Comparison of ENCODE assay signal across 3 cellular contexts in genomic region chr15:88152672-88153071, GRCh38.
"Had no signal": no experiment of that assay in that cellular context is flagged by ENCODE, and none has a peak within 500 bp of the region (broad histone marks: within the 10 kb centered on the region; RNA-seq: fewer than 3 reads in every experiment).

No MANE protein-coding gene starts in this region.

- DNase-seq: GDM1, GF-D8 had no signal

- H3K4me3 ChIP-seq: GM12878 had no signal

- ATAC-seq: GM12878 had no signal
